Comparison of ENCODE assay signal across 25 cellular contexts in genomic region chr7:123876557-123877256, GRCh38. TPM values are rescaled to one million over a fixed set of nuclear protein-coding genes. Genes with fewer than 3 reads are reported as not detected.
"Had no signal": no experiment of that assay in that cellular context is flagged by ENCODE, and none has a peak within 500 bp of the region (broad histone marks: within the 10 kb centered on the region; RNA-seq: fewer than 3 reads in every experiment).

No MANE protein-coding gene starts in this region.

- H3K9ac ChIP-seq: parathyroid adenoma had no signal

- H3K27ac ChIP-seq: colonic mucosa, heart right ventricle, left ventricle myocardium inferior, parathyroid adenoma, prostate gland, sigmoid colon, skin epidermis had no signal

- H3K9me3 ChIP-seq: colonic mucosa, heart right ventricle, left ventricle myocardium inferior, prostate gland, sigmoid colon had no signal

- H3K79me2 ChIP-seq: parathyroid adenoma had no signal

- ATAC-seq: heart right ventricle had no signal

- H3K4me3 ChIP-seq: colonic mucosa, heart right ventricle, left ventricle myocardium inferior, lung, prostate gland, sigmoid colon, skin epidermis had no signal

- H3K36me3 ChIP-seq: colonic mucosa, heart right ventricle, left ventricle myocardium inferior, prostate gland, sigmoid colon had no signal

- H2AFZ ChIP-seq: parathyroid adenoma had no signal

- H3K27me3 ChIP-seq: colonic mucosa, heart right ventricle, sigmoid colon had no signal

- H3K4me1 ChIP-seq: colonic mucosa, parathyroid adenoma, prostate gland, sigmoid colon had no signal

- DNase-seq: colonic mucosa; effector CD4-positive, alpha-beta T cell; endodermal cell; heart right ventricle; hypothalamus; kidney glomerular epithelial cell; left ventricle myocardium inferior; mesenchymal stem cell; midbrain; naive B cell; sigmoid colon; stimulated activated CD4-positive, alpha-beta T cell treated with anti-CD3 and anti-CD28 coated beads, Interleukin-2, amount 100 ng/mL, for 48 hours; stimulated activated naive CD4-positive, alpha-beta T cell treated with Interleukin-2 at 50 U/mL for 16 hours; trophoblast cell had no signal

RNA-seq across cellular contexts. Expression of gene HYAL4, which starts 31.7 kb away (rescaled TPM):
- total RNA-seq: cerebellum, colonic mucosa, frontal cortex, left ventricle myocardium inferior, omental fat pad, sigmoid colon, urinary bladder had no signal
- polyA plus RNA-seq: esophagus, urinary bladder had no signal

RNA-seq across cellular contexts. Expression of gene SPAM1, which starts 48.3 kb away (rescaled TPM):
- total RNA-seq: cerebellum, colonic mucosa, dermis microvascular lymphatic vessel endothelial cell, frontal cortex, glomerular endothelial cell, left ventricle myocardium inferior, lung, omental fat pad, sigmoid colon, urinary bladder had no signal
- polyA plus RNA-seq: esophagus, heart right ventricle, lung, sigmoid colon, urinary bladder had no signal
